In genomic region chr4:177006331-177006730, GRCh38 we compare ENCODE assay signal across 16 cellular contexts.
"Had no signal": no experiment of that assay in that cellular context is flagged by ENCODE, and none has a peak within 500 bp of the region (broad histone marks: within the 10 kb centered on the region; RNA-seq: fewer than 3 reads in every experiment).

No MANE protein-coding gene starts in this region.

- H3K36me3 ChIP-seq: sigmoid colon, stomach, thoracic aorta had no signal

- H3K27ac ChIP-seq: body of pancreas, sigmoid colon, stomach, thoracic aorta had no signal

- DNase-seq: activated CD4-positive, alpha-beta T cell treated with anti-CD3 and anti-CD28 coated beads, Interleukin-2, amount 50 U/mL, for 48 hours; activated CD4-positive, CD25-positive, alpha-beta regulatory T cell treated with anti-CD3 and anti-CD28 coated beads, Interleukin-2, amount 50 U/mL, for 72 hours; activated CD8-positive, alpha-beta memory T cell treated with anti-CD3 and anti-CD28 coated beads, Interleukin-2, amount 10 ng/mL, durations not matched to agents 7 days and 5 days; activated effector memory CD4-positive, alpha-beta T cell treated with Interleukin-2 at 50 U/mL for 16 hours; activated T-cell treated with anti-CD3 and anti-CD28 coated beads, Interleukin-2, amount 50 U/mL, for 24 hours; body of pancreas; cerebellar nuclear complex; effector memory CD8-positive, alpha-beta T cell; erythroblast; nephron progenitor cell; sigmoid colon; stimulated activated CD4-positive, alpha-beta T cell treated with anti-CD3 and anti-CD28 coated beads, Interleukin-4, amount 100 ng/mL, for 4 hours; stomach; T-helper 9 cell had no signal

- H3K9me3 ChIP-seq: body of pancreas, sigmoid colon, stomach, thoracic aorta had no signal

- H3K4me3 ChIP-seq: body of pancreas, sigmoid colon, stomach, thoracic aorta had no signal

- ATAC-seq: activated CD8-positive, alpha-beta memory T cell treated with anti-CD3 and anti-CD28 coated beads, Interleukin-2, amount 10 ng/mL, durations not matched to agents 7 days and 5 days; body of pancreas; effector memory CD8-positive, alpha-beta T cell; left lobe of liver had no signal

- H3K4me1 ChIP-seq: body of pancreas, sigmoid colon, stomach had no signal

- H3K27me3 ChIP-seq: body of pancreas, sigmoid colon, stomach had no signal
